In genomic region chr5:14810282-14810681, GRCh38 we compare ENCODE assay signal across 9 cellular contexts.
DNase-seq lines count a peak whose midpoint lies in the region; ATAC-seq and TF ChIP-seq lines count a peak whose summit lies in the region.
"Had no signal": no experiment of that assay in that cellular context is flagged by ENCODE, and none has a peak within 500 bp of the region (broad histone marks: within the 10 kb centered on the region; RNA-seq: fewer than 3 reads in every experiment).

No MANE protein-coding gene starts in this region.

- H3K36me3 ChIP-seq in KMS-11 (ENCODE audit: insufficient read depth) (no peaks in the 10 kb centered on the region), breast epithelium (no peaks in the 10 kb centered on the region)
- H3K36me3 ChIP-seq in naive thymus-derived CD4-positive, alpha-beta T cell (ENCODE audit: control insufficient read depth in 2 of 3, insufficient read depth in 3 of 3, low read length in 3 of 3), result peaks cover 0 to 6% (median 0%) of the 10 kb centered on the region in 3 experiments
- H3K36me3 ChIP-seq: tibial nerve had no signal

- peak overlapping the region; percentile 86 to 95 (median 91) for H3K27ac Mint-ChIP-seq in CD14-positive monocyte
- H3K27ac Mint-ChIP-seq in naive thymus-derived CD4-positive, alpha-beta T cell, result peak overlapping the region; percentile 72 to 93 (median 91)

- TF ChIP-seq CTCF in CD14-positive monocyte (IDR thresholded peaks at IDR 0.05), result no peak
- TF ChIP-seq CTCF in KMS-11 (conservative IDR thresholded peaks at IDR 0.05; ENCODE audit: low read depth, low read length), result no peak
- no peak for TF ChIP-seq CTCF in breast epithelium (IDR thresholded peaks at IDR 0.05)

- H3K4me3 ChIP-seq in KMS-11 (IDR thresholded peaks at IDR 0.05; ENCODE audit: insufficient read depth, low read depth, low read length), result no peak overlapping the region
- no peak overlapping the region for H3K4me3 ChIP-seq in breast epithelium
- H3K4me3 ChIP-seq in naive thymus-derived CD4-positive, alpha-beta T cell (ENCODE audit: low read length), result peak overlapping the region; percentile 21

- TF ChIP-seq POLR2A in breast epithelium (IDR thresholded peaks at IDR 0.05), result no peak

- H3K9me3 ChIP-seq in breast epithelium, result no peaks in the 10 kb centered on the region
- H3K9me3 ChIP-seq in naive thymus-derived CD4-positive, alpha-beta T cell (ENCODE audit: control insufficient read depth in 2 of 3, low read length in 3 of 3), result no peaks in the 10 kb centered on the region
- H3K9me3 ChIP-seq: tibial nerve had no signal

- no peaks in the 10 kb centered on the region for H4K20me1 ChIP-seq in KMS-11 (ENCODE audit: insufficient read depth)

- CTCF ChIA-PET in naive thymus-derived CD4-positive, alpha-beta T cell (lab: Charles Lee), result interaction anchor here (0.5 kb wide), 1 partner anchor 124 kb away, joined by 3 read pairs; no protein-coding TSS in a partner anchor

- no peaks in the 10 kb centered on the region for H3K27me3 ChIP-seq in KMS-11 (ENCODE audit: insufficient read depth, low read depth)
- H3K27me3 ChIP-seq in breast epithelium, result no peaks in the 10 kb centered on the region
- no peaks in the 10 kb centered on the region for H3K27me3 ChIP-seq in naive thymus-derived CD4-positive, alpha-beta T cell (ENCODE audit: control insufficient read depth in 2 of 2, insufficient read depth in 2 of 2, low read length in 2 of 2)
- H3K27me3 ChIP-seq: tibial nerve had no signal

- H3K4me1 ChIP-seq in KMS-11 (ENCODE audit: low read depth, poor library complexity, severe bottlenecking) (peaks cover 50% of the 10 kb centered on the region), breast epithelium (no peaks in the 10 kb centered on the region)
- peaks cover 38 to 42% of the 10 kb centered on the region in 2 donors for H3K4me1 ChIP-seq in naive thymus-derived CD4-positive, alpha-beta T cell (ENCODE audit: control insufficient read depth in 2 of 2, insufficient read depth in 2 of 2, low read length in 2 of 2)

- no peak for DNase-seq in CD14-positive monocyte (ENCODE audit: low spot score)
- DNase-seq in breast epithelium (ENCODE audit: low spot score in 2 of 2), result no peak
- DNase-seq in naive thymus-derived CD4-positive, alpha-beta T cell, result no peak
- DNase-seq in MV-4-11 (lab: John Stamatoyannopoulos, UW), result no peak
- DNase-seq in effector CD4-positive, alpha-beta T cell, result no peak
- DNase-seq in COLO668 (lab: John Stamatoyannopoulos, UW; ENCODE audit: unreplicated experiment), result no peak
- no peak for DNase-seq in anterior cingulate cortex (lab: John Stamatoyannopoulos, UW)

- H3K4me3 Mint-ChIP-seq in CD14-positive monocyte, result peak overlapping the region; percentile 59 to 87
- H3K4me3 Mint-ChIP-seq in naive thymus-derived CD4-positive, alpha-beta T cell, result peak overlapping the region; percentile 56 to 87 (median 78)

- intact Hi-C loops in CD14-positive monocyte (cut with micrococcal nuclease), result loop anchor here in 1 of 2 donors (5.0 kb wide), 1 partner anchor 192 kb away; no protein-coding TSS in a partner anchor
- intact Hi-C loops in breast epithelium (cut with DNase I; ENCODE audit: low total_unique reads), result no loop called here
- intact Hi-C loops in naive thymus-derived CD4-positive, alpha-beta T cell (cut with micrococcal nuclease), result loop anchor here in 1 of 2 donors (5.0 kb wide), 1 partner anchor 83 kb away; no protein-coding TSS in a partner anchor

- H3K79me2 ChIP-seq in KMS-11 (ENCODE audit: insufficient read depth, low read depth), result no peaks in the 10 kb centered on the region; the same call in 1 of the 2 replicates

- H2AFZ ChIP-seq in KMS-11 (ENCODE audit: low read depth), result peak overlapping the region; percentile 49; the same call in 1 of the 2 replicates

- H3K9me3 Mint-ChIP-seq in CD14-positive monocyte, result peaks cover 0 to 1% (median 0%) of the 10 kb centered on the region in 7 donors
- peaks cover 0 to 4% (median 0%) of the 10 kb centered on the region in 11 donors for H3K9me3 Mint-ChIP-seq in naive thymus-derived CD4-positive, alpha-beta T cell

- peak overlapping the region; percentile 90 for H3K27ac ChIP-seq in KMS-11
- peak overlapping the region; percentile 53 to 72 for H3K27ac ChIP-seq in breast epithelium
- peak overlapping the region; percentile 50 for H3K27ac ChIP-seq in naive thymus-derived CD4-positive, alpha-beta T cell (ENCODE audit: low read depth, low read length)

- no peak for ATAC-seq in naive thymus-derived CD4-positive, alpha-beta T cell

- peaks cover 32% of the 10 kb centered on the region for H3K4me1 Mint-ChIP-seq in CD14-positive monocyte
- H3K4me1 Mint-ChIP-seq in naive thymus-derived CD4-positive, alpha-beta T cell, result peaks cover 42 to 85% (median 68%) of the 10 kb centered on the region in 7 donors

- no peaks in the 10 kb centered on the region for H3K27me3 Mint-ChIP-seq in CD14-positive monocyte (ENCODE audit: low read depth in 3 of 3)
- H3K27me3 Mint-ChIP-seq in naive thymus-derived CD4-positive, alpha-beta T cell, result no peaks in the 10 kb centered on the region

- POLR2A ChIA-PET in naive thymus-derived CD4-positive, alpha-beta T cell (lab: Charles Lee), result interaction anchor here (1.5 to 1.9 kb wide), 3 partner anchors 21 to 103 kb away, joined by 4 to 7 read pairs (median 6); partner anchors contain the start of gene ANKH

- peaks cover 2 to 3% of the 10 kb centered on the region in 2 donors for H3K36me3 Mint-ChIP-seq in CD14-positive monocyte
- peaks cover 0 to 14% (median 9%) of the 10 kb centered on the region in 5 donors for H3K36me3 Mint-ChIP-seq in naive thymus-derived CD4-positive, alpha-beta T cell

- H3K4me2 ChIP-seq in KMS-11, result peak overlapping the region; percentile 92

- H3K9ac ChIP-seq in KMS-11, result peak overlapping the region; percentile 58; the same call in 1 of the 2 replicates
